ENCODE assay signal across 15 cellular contexts in the genomic region with DNA sequence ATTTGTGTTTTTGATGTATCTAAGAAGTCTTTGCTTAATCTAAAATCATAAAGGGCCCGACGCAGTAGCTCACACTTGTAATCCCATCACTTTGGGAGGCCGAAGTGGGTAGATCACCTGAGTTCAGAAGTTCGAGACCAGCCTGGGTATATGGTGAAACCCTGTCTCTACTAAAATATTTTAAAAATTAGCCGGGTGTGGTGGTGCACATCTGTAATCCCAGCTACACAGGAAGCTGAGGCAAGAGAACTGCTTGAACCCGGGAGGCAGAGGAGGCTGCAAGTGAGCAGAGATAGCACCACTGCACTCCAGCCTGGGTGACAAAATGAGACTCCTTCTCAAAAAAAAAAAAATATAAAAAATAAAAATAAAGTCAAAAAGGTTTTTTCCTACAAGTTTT. TPM values are rescaled to one million over a fixed set of nuclear protein-coding genes. Genes with fewer than 3 reads are reported as not detected.
A peak's percentile ranks its signal among the peaks of the same experiment; 100 is the strongest.
DNase-seq lines count a peak whose midpoint lies in the region; ATAC-seq and TF ChIP-seq lines count a peak whose summit lies in the region.
"Had no signal": no experiment of that assay in that cellular context is flagged by ENCODE, and none has a peak within 500 bp of the region (broad histone marks: within the 10 kb centered on the region; RNA-seq: fewer than 3 reads in every experiment).

No MANE protein-coding gene starts in this region.

- no peak for ATAC-seq in activated T-cell treated with anti-CD3 and anti-CD28 coated beads, Interleukin-2, amount 50 U/mL, for 4 hours
- ATAC-seq in HG03571 (IDR thresholded peaks at IDR 0.05; ENCODE audit: unreplicated experiment): no peak

- POLR2A ChIA-PET in CD4-positive, alpha-beta memory T cell (lab: Charles Lee; ENCODE audit: partially characterized antibody): interaction anchor here (1.2 to 1.7 kb wide), 3 partner anchors 9 to 176 kb away, joined by 3 to 10 read pairs (median 5); a partner anchor contains a TSS
- POLR2A ChIA-PET in MCF 10A (lab: Yijun Ruan, JAX): interaction anchor here (1.0 kb wide), 1 partner anchor 36 kb away, joined by 3 read pairs; no protein-coding TSS in a partner anchor

- H3K4me3 Mint-ChIP-seq in activated T-cell treated with anti-CD3 and anti-CD28 coated beads, Interleukin-2, amount 50 U/mL, for 4 hours: peak overlapping the region; percentile 49
- H3K4me3 Mint-ChIP-seq in CD4-positive, alpha-beta memory T cell: peak overlapping the region; percentile 40 to 73 (median 62)
- H3K4me3 Mint-ChIP-seq in T-helper 1 cell treated with Interleukin-12 subunit alpha and Interleukin-12 subunit beta and Interleukin-4 antibody, amounts not matched to agents 30 μg/mL and 1 μg/mL, for 36 hours: peak overlapping the region; percentile 7
- H3K4me3 Mint-ChIP-seq in mesothelial cell of epicardium: no peak overlapping the region
- no peak overlapping the region for H3K4me3 Mint-ChIP-seq in MCF 10A (ENCODE audit: unreplicated experiment)

- H3K27ac Mint-ChIP-seq in CD4-positive, alpha-beta memory T cell: peak overlapping the region; percentile 1 to 82 (median 61)
- peak overlapping the region; percentile 26 for H3K27ac Mint-ChIP-seq in T-helper 1 cell treated with Interleukin-12 subunit alpha and Interleukin-12 subunit beta and Interleukin-4 antibody, amounts not matched to agents 30 μg/mL and 1 μg/mL, for 36 hours
- H3K27ac Mint-ChIP-seq in mesothelial cell of epicardium (peak overlapping the region; percentile 16), MCF 10A (ENCODE audit: low read depth, unreplicated experiment) (no peak overlapping the region)

- no peaks in the 10 kb centered on the region for H3K9me3 ChIP-seq in CD4-positive, alpha-beta memory T cell (ENCODE audit: control insufficient read depth in 1 of 2, low read length in 2 of 2)

- TF ChIP-seq CTCF in mesothelial cell of epicardium (IDR thresholded peaks at IDR 0.05; ENCODE audit: unreplicated experiment) (no peak), MCF 10A (IDR thresholded peaks at IDR 0.05; ENCODE audit: unreplicated experiment) (no peak)

- H3K4me3 ChIP-seq in CD4-positive, alpha-beta memory T cell (ENCODE audit: low read length in 2 of 2): no peak overlapping the region

- peaks cover 80% of the 10 kb centered on the region for H3K4me1 ChIP-seq in CD4-positive, alpha-beta memory T cell (ENCODE audit: insufficient read depth, low read length)

- H3K27ac ChIP-seq in CD4-positive, alpha-beta memory T cell (ENCODE audit: low read depth, low read length): peak overlapping the region; percentile 6

- intact Hi-C loops in CD4-positive, alpha-beta memory T cell (cut with micrococcal nuclease): no loop called here
- intact Hi-C loops in MCF 10A (cut with micrococcal nuclease): no loop called here

- H3K9me3 Mint-ChIP-seq in activated T-cell treated with anti-CD3 and anti-CD28 coated beads, Interleukin-2, amount 50 U/mL, for 4 hours: no peaks in the 10 kb centered on the region
- H3K9me3 Mint-ChIP-seq in CD4-positive, alpha-beta memory T cell: peaks cover 0 to 2% (median 0%) of the 10 kb centered on the region in 8 donors
- no peaks in the 10 kb centered on the region for H3K9me3 Mint-ChIP-seq in T-helper 1 cell treated with Interleukin-12 subunit alpha and Interleukin-12 subunit beta and Interleukin-4 antibody, amounts not matched to agents 30 μg/mL and 1 μg/mL, for 36 hours
- peaks cover 8% of the 10 kb centered on the region for H3K9me3 Mint-ChIP-seq in mesothelial cell of epicardium
- H3K9me3 Mint-ChIP-seq in MCF 10A (ENCODE audit: unreplicated experiment): peaks cover 8% of the 10 kb centered on the region

- CTCF ChIA-PET in CD4-positive, alpha-beta memory T cell (lab: Charles Lee; ENCODE audit: partially characterized antibody): interaction anchor here (0.7 to 13.0 kb wide), 3 partner anchors 16 to 216 kb away, joined by 3 to 194 read pairs (median 8); no protein-coding TSS in a partner anchor
- CTCF ChIA-PET in MCF 10A (lab: Yijun Ruan, JAX): interaction anchor here (0.8 to 4.5 kb wide), 2 partner anchors 9 to 216 kb away, joined by 4 to 26 read pairs; a partner anchor contains a TSS

- no peaks in the 10 kb centered on the region for H3K27me3 ChIP-seq in CD4-positive, alpha-beta memory T cell (ENCODE audit: insufficient read depth, low read length)

- H3K36me3 Mint-ChIP-seq in activated T-cell treated with anti-CD3 and anti-CD28 coated beads, Interleukin-2, amount 50 U/mL, for 4 hours (ENCODE audit: insufficient read depth): peaks cover 18% of the 10 kb centered on the region
- H3K36me3 Mint-ChIP-seq in CD4-positive, alpha-beta memory T cell: peaks cover 24 to 31% of the 10 kb centered on the region in 2 donors
- peaks cover 22% of the 10 kb centered on the region for H3K36me3 Mint-ChIP-seq in T-helper 1 cell treated with Interleukin-12 subunit alpha and Interleukin-12 subunit beta and Interleukin-4 antibody, amounts not matched to agents 30 μg/mL and 1 μg/mL, for 36 hours (ENCODE audit: low read depth)
- H3K36me3 Mint-ChIP-seq in mesothelial cell of epicardium (peaks cover 19% of the 10 kb centered on the region), MCF 10A (ENCODE audit: insufficient read depth, unreplicated experiment) (peaks cover 28% of the 10 kb centered on the region)

- peaks cover 71% of the 10 kb centered on the region for H3K4me1 Mint-ChIP-seq in activated T-cell treated with anti-CD3 and anti-CD28 coated beads, Interleukin-2, amount 50 U/mL, for 4 hours (ENCODE audit: low read depth)
- peaks cover 54 to 84% (median 69%) of the 10 kb centered on the region in 4 donors for H3K4me1 Mint-ChIP-seq in CD4-positive, alpha-beta memory T cell
- peaks cover 61% of the 10 kb centered on the region for H3K4me1 Mint-ChIP-seq in T-helper 1 cell treated with Interleukin-12 subunit alpha and Interleukin-12 subunit beta and Interleukin-4 antibody, amounts not matched to agents 30 μg/mL and 1 μg/mL, for 36 hours (ENCODE audit: low read depth)
- H3K4me1 Mint-ChIP-seq in mesothelial cell of epicardium (peaks cover 25% of the 10 kb centered on the region), MCF 10A (ENCODE audit: insufficient read depth, unreplicated experiment) (peaks cover 11% of the 10 kb centered on the region)

- peaks cover 5% of the 10 kb centered on the region for H3K36me3 ChIP-seq in CD4-positive, alpha-beta memory T cell (ENCODE audit: insufficient read depth, low read length)

- BruUV-seq in MCF 10A (replicated peaks; lab: Mats Ljungman, UMichigan): no TSS peak

- no peaks in the 10 kb centered on the region for H3K27me3 Mint-ChIP-seq in activated T-cell treated with anti-CD3 and anti-CD28 coated beads, Interleukin-2, amount 50 U/mL, for 4 hours (ENCODE audit: low read depth)
- H3K27me3 Mint-ChIP-seq in CD4-positive, alpha-beta memory T cell: no peaks in the 10 kb centered on the region
- H3K27me3 Mint-ChIP-seq in T-helper 1 cell treated with Interleukin-12 subunit alpha and Interleukin-12 subunit beta and Interleukin-4 antibody, amounts not matched to agents 30 μg/mL and 1 μg/mL, for 36 hours (ENCODE audit: low read depth): no peaks in the 10 kb centered on the region
- H3K27me3 Mint-ChIP-seq in mesothelial cell of epicardium (ENCODE audit: low read depth): no peaks in the 10 kb centered on the region
- no peaks in the 10 kb centered on the region for H3K27me3 Mint-ChIP-seq in MCF 10A (ENCODE audit: insufficient read depth, unreplicated experiment)

- no peak for DNase-seq in activated T-cell treated with anti-CD3 and anti-CD28 coated beads, Interleukin-2, amount 50 U/mL, for 4 hours
- DNase-seq in activated T-cell treated with anti-CD3 and anti-CD28 coated beads, Interleukin-2, amount 50 U/mL, for 48 hours: no peak
- DNase-seq in CD4-positive, alpha-beta memory T cell: no peak
- no peak for DNase-seq in mesothelial cell of epicardium (ENCODE audit: low spot score in 2 of 2, unreplicated experiment in 2 of 2)
- no peak for DNase-seq in MCF 10A (ENCODE audit: unreplicated experiment)
- DNase-seq: C1 segment of cervical spinal cord, EL, KBM-7, NCI-H1092, NCI-H146, NCI-H2081, NCI-H774, RPMI8226 had no signal

RNA-seq across cellular contexts. Expression of a gene that starts 9.6 kb away (rescaled TPM):
- total RNA-seq in activated T-cell treated with anti-CD3 and anti-CD28 coated beads, Interleukin-2, amount 50 U/mL, for 4 hours: 10 to 100 TPM; 74.9 to 97.1 (median 79.1) TPM
- 100 to 1,000 TPM; 176 to 180 TPM for total RNA-seq in CD4-positive, alpha-beta memory T cell
- polyA plus RNA-seq in CD4-positive, alpha-beta memory T cell: 10 to 100 TPM; 26.3 to 42.8 TPM
- total RNA-seq in mesothelial cell of epicardium: 373 to 381 TPM (median 374 TPM) in 3 replicates
- 108 and 115 TPM in 2 replicates for total RNA-seq in MCF 10A (2022)

Comparison
In these comparisons a context has a peak if more than half of its experiments do, and no peak if none do; other contexts are left out.
1. H3K4me3 Mint-ChIP-seq: peak in activated T-cell treated with anti-CD3 and anti-CD28 coated beads, Interleukin-2, amount 50 U/mL, for 4 hours (single experiment), CD4-positive, alpha-beta memory T cell (8 of 8) and T-helper 1 cell treated with Interleukin-12 subunit alpha and Interleukin-12 subunit beta and Interleukin-4 antibody, amounts not matched to agents 30 μg/mL and 1 μg/mL, for 36 hours (single experiment); none in mesothelial cell of epicardium (single experiment) and MCF 10A (single experiment).